Comparison of ENCODE assay signal across 17 cellular contexts in genomic region chr16:80507538-80507937, GRCh38. TPM values are rescaled to one million over a fixed set of nuclear protein-coding genes. Genes with fewer than 3 reads are reported as not detected.
"Had no signal": no experiment of that assay in that cellular context is flagged by ENCODE, and none has a peak within 500 bp of the region (broad histone marks: within the 10 kb centered on the region; RNA-seq: fewer than 3 reads in every experiment).

No MANE protein-coding gene starts in this region.

- H3K27ac ChIP-seq: right lobe of liver, WERI-Rb-1 had no signal

- H3K36me3 ChIP-seq: right lobe of liver, spleen, WERI-Rb-1 had no signal

- H3K27me3 ChIP-seq: right lobe of liver had no signal

- DNase-seq: activated CD4-positive, alpha-beta T cell treated with anti-CD3 and anti-CD28 coated beads, Interleukin-2, amount 50 U/mL, for 4 hours; activated gamma-delta T cell; activated T-cell treated with anti-CD3 and anti-CD28 coated beads, Interleukin-2, amount 50 U/mL, for 72 hours; caudate nucleus; effector memory CD8-positive, alpha-beta T cell; foreskin melanocyte; head of caudate nucleus; immature natural killer cell; midbrain; occipital lobe; right lobe of liver; spleen; stimulated activated naive B cell treated with anti-CD40 and anti-IgM and Interleukin-4, amounts not matched to agents 10 μg/mL and 1 μg/mL and 100 μg/mL, for 72 hours; WERI-Rb-1 had no signal

- H3K4me3 ChIP-seq: right lobe of liver, spleen had no signal

- H3K9me3 ChIP-seq: right lobe of liver had no signal

- ATAC-seq: activated T-cell treated with anti-CD3 and anti-CD28 coated beads, Interleukin-2, amount 50 U/mL, for 72 hours; effector memory CD8-positive, alpha-beta T cell; right lobe of liver; stimulated activated naive B cell treated with anti-CD40 and anti-IgM and Interleukin-4, amounts not matched to agents 10 μg/mL and 1 μg/mL and 100 μg/mL, for 72 hours had no signal

- H3K4me1 ChIP-seq: right lobe of liver, spleen had no signal

RNA-seq across cellular contexts. Expression of gene DYNLRB2, which starts 33.3 kb away (rescaled TPM):
- total RNA-seq: dermis microvascular lymphatic vessel endothelial cell, myocyte had no signal
- polyA plus RNA-seq: neural cell had no signal
